21 cellular contexts compared by ENCODE assay signal in genomic region chr9:131936929-131937328, GRCh38.
DNase-seq lines count a peak whose midpoint lies in the region; ATAC-seq, FAIRE-seq and TF ChIP-seq lines count a peak whose summit lies in the region.
"Had no signal": no experiment of that assay in that cellular context is flagged by ENCODE, and none has a peak within 500 bp of the region (broad histone marks: within the 10 kb centered on the region; RNA-seq: fewer than 3 reads in every experiment).

No MANE protein-coding gene starts in this region.

- TF ChIP-seq CTCF in HepG2 (CRISPR knock-in tag; IDR thresholded peaks at IDR 0.05) (no peak), right lobe of liver (IDR thresholded peaks at IDR 0.05) (no peak), HCT116 (IDR thresholded peaks at IDR 0.05 in 2 of 3, conservative IDR thresholded peaks at IDR 0.05 in 1 of 3; ENCODE audit: borderline replicate concordance in 1 of 3, insufficient read depth in 1 of 3, low read depth in 2 of 3, low read length in 2 of 3) (peak in 2 of 3 experiments; percentile 14 to 19; a peak in 2 of 6 replicates), WTC11 (IDR thresholded peaks at IDR 0.05) (no peak), neural progenitor cell (IDR thresholded peaks at IDR 0.05) (peak; percentile 16)

- TF ChIP-seq EP300 in HepG2 (IDR thresholded peaks at IDR 0.05; ENCODE audit: low read depth in 2 of 2, low read length in 2 of 2) (no peak), HepG2 (CRISPR knock-in tag; IDR thresholded peaks at IDR 0.05; ENCODE audit: borderline replicate concordance) (no peak)

- no peak overlapping the region for H3K4me3 ChIP-seq in HepG2 (replicated peaks in 1 of 3; ENCODE audit: insufficient read depth in 1 of 3, low read depth in 2 of 3, low read length in 3 of 3)
- no peak overlapping the region for H3K4me3 ChIP-seq in right lobe of liver
- H3K4me3 ChIP-seq in HCT116 (replicated peaks in 1 of 2; ENCODE audit: low read depth in 1 of 2, low read length in 2 of 2), result no peak overlapping the region
- H3K4me3 ChIP-seq in neural progenitor cell, result no peak overlapping the region
- H3K4me3 ChIP-seq: GM12878, GM23248, HAP-1 had no signal

- H3K9me2 ChIP-seq in HCT116 (ENCODE audit: insufficient read depth), result no peaks in the 10 kb centered on the region

- H3K9me3 Mint-ChIP-seq in WTC11 (peaks cover 17% of the 10 kb centered on the region), neural progenitor cell (no peaks in the 10 kb centered on the region)
- H3K9me3 Mint-ChIP-seq: HFFc6 had no signal

- POLR2A ChIA-PET in HepG2 (lab: Yijun Ruan, JAX) (no interaction called here), HCT116 (lab: Charles Lee) (no interaction called here), WTC11 (lab: Charles Lee) (no interaction called here)

- no peaks in the 10 kb centered on the region for H3K27me3 ChIP-seq in HepG2 (ENCODE audit: control insufficient read depth in 1 of 2, insufficient read depth in 2 of 2, low read length in 2 of 2)
- H3K27me3 ChIP-seq in right lobe of liver, result no peaks in the 10 kb centered on the region
- H3K27me3 ChIP-seq in HCT116 (ENCODE audit: insufficient read depth, low read length), result no peaks in the 10 kb centered on the region
- no peaks in the 10 kb centered on the region for H3K27me3 ChIP-seq in neural progenitor cell

- H3K4me2 ChIP-seq in HepG2 (ENCODE audit: low read depth, low read length) (no peak overlapping the region), HCT116 (ENCODE audit: low read length) (no peak overlapping the region), neural progenitor cell (no peak overlapping the region)

- CTCF ChIA-PET in HepG2 (lab: Yijun Ruan, JAX; ENCODE audit: low intra/inter-chr PET ratio, low total read pairs) (no interaction called here), HCT116 (lab: Charles Lee) (no interaction called here), WTC11 (lab: Charles Lee) (interaction anchor here (1.2 kb wide), 1 partner anchor 17 kb away, joined by 4 read pairs; no protein-coding TSS in a partner anchor)

- H2AFZ ChIP-seq in HepG2 (ENCODE audit: low read length) (no peak overlapping the region), HCT116 (ENCODE audit: low read depth, low read length, poor library complexity, severe bottlenecking) (no peak overlapping the region), neural progenitor cell (replicated peaks) (no peak overlapping the region)
- H2AFZ ChIP-seq: GM23248 had no signal

- TF ChIP-seq POLR2A in HepG2 (IDR thresholded peaks at IDR 0.05; ENCODE audit: insufficient read depth in 1 of 2, low read depth in 2 of 2, low read length in 2 of 2) (no peak), right lobe of liver (IDR thresholded peaks at IDR 0.05) (no peak), HCT116 (IDR thresholded peaks at IDR 0.05; ENCODE audit: borderline replicate concordance, extremely low read depth, insufficient read depth, insufficient read length) (no peak)

- peaks cover 13% of the 10 kb centered on the region for H3K4me1 Mint-ChIP-seq in WTC11
- H3K4me1 Mint-ChIP-seq in neural progenitor cell, result peaks cover 13% of the 10 kb centered on the region

- no peak for FAIRE-seq in HepG2 (lab: Jason Lieb, UNC)
- FAIRE-seq: GM12878 had no signal

- no peaks in the 10 kb centered on the region for H3F3A ChIP-seq in neural progenitor cell (ENCODE audit: low read depth)

- in situ Hi-C loops in HepG2 (cut with HindIII; ENCODE audit: extremely low pct_ligation_motif_present, low pct_unique_long_range_greater_than_20kb), result no loop called here

- H3K27me3 Mint-ChIP-seq in WTC11 (ENCODE audit: low read depth) (no peaks in the 10 kb centered on the region), neural progenitor cell (ENCODE audit: insufficient read depth, low read depth) (no peaks in the 10 kb centered on the region)
- H3K27me3 Mint-ChIP-seq: CD4-positive, CD25-positive, alpha-beta regulatory T cell; CD8-positive, alpha-beta memory T cell had no signal

- no peak overlapping the region for H3K27ac Mint-ChIP-seq in WTC11
- no peak overlapping the region for H3K27ac Mint-ChIP-seq in neural progenitor cell
- H3K27ac Mint-ChIP-seq: CD4-positive, CD25-positive, alpha-beta regulatory T cell; CD8-positive, alpha-beta memory T cell; HFFc6 had no signal

- H3K4me3 Mint-ChIP-seq in WTC11 (no peak overlapping the region), neural progenitor cell (no peak overlapping the region)
- H3K4me3 Mint-ChIP-seq: CD4-positive, CD25-positive, alpha-beta regulatory T cell; CD8-positive, alpha-beta memory T cell; HFFc6 had no signal

- H3K79me2 ChIP-seq in HepG2 (ENCODE audit: insufficient read depth, low read length) (no peaks in the 10 kb centered on the region), HCT116 (ENCODE audit: insufficient read depth, low read length) (no peaks in the 10 kb centered on the region), neural progenitor cell (ENCODE audit: low read depth) (no peaks in the 10 kb centered on the region)

- DNase-seq in HepG2 (ENCODE audit: low spot score) (no peak), right lobe of liver (no peak), HCT116 (ENCODE audit: low read depth, low spot score) (no peak), WTC11 (ENCODE audit: low spot score) (no peak), neural progenitor cell (ENCODE audit: low spot score) (no peak), cortex of kidney (lab: John Stamatoyannopoulos, UW) (no peak), SIG-M5 treated with dmso at 0.1 percent for 504 hours (lab: John Stamatoyannopoulos, UW; ENCODE audit: unreplicated experiment) (no peak)
- DNase-seq: 8988T; C1 segment of cervical spinal cord; CD4-positive, CD25-positive, alpha-beta regulatory T cell; CD8-positive, alpha-beta memory T cell; COR-L47; DMS 273 treated with DMSO at 0.1 percent for 48 hours; DMS53; DND-41; EL; GM23248; HFFc6 had no signal

- H4K20me1 ChIP-seq in HepG2 (ENCODE audit: insufficient read depth, low read length), result no peaks in the 10 kb centered on the region
- H4K20me1 ChIP-seq in HCT116 (ENCODE audit: insufficient read depth), result no peaks in the 10 kb centered on the region
- no peaks in the 10 kb centered on the region for H4K20me1 ChIP-seq in neural progenitor cell (ENCODE audit: low read depth)

- H3K36me3 ChIP-seq in HepG2 (replicated peaks in 1 of 2; ENCODE audit: control insufficient read depth in 1 of 2, insufficient read depth in 2 of 2, low read length in 2 of 2) (peaks cover 0 to 3% of the 10 kb centered on the region in 2 experiments; a peak in 2 of 5 replicates), right lobe of liver (no peaks in the 10 kb centered on the region), HCT116 (ENCODE audit: control insufficient read depth in 1 of 2, insufficient read depth in 2 of 2, low read length in 2 of 2) (no peaks in the 10 kb centered on the region), neural progenitor cell (no peaks in the 10 kb centered on the region)
- H3K36me3 ChIP-seq: HAP-1 had no signal

- BruUV-seq in HepG2 (replicated peaks; lab: Mats Ljungman, UMichigan) (no TSS peak), HCT116 (replicated peaks; lab: Mats Ljungman, UMichigan) (no TSS peak)

- H3K27ac ChIP-seq in HepG2 (ENCODE audit: extremely low read length, insufficient read depth, low read length), result no peak overlapping the region
- no peak overlapping the region for H3K27ac ChIP-seq in right lobe of liver
- H3K27ac ChIP-seq in HCT116 (ENCODE audit: low read depth, low read length), result no peak overlapping the region
- no peak overlapping the region for H3K27ac ChIP-seq in neural progenitor cell
- H3K27ac ChIP-seq: GM23248 had no signal

- no peak for ATAC-seq in HepG2
- no peak for ATAC-seq in right lobe of liver
- ATAC-seq in HCT116, result no peak
- peak; percentile 55; the same call in 1 of the 2 replicates for ATAC-seq in WTC11
- no peak for ATAC-seq in GM19455 (IDR thresholded peaks at IDR 0.05; ENCODE audit: unreplicated experiment)
- ATAC-seq: GM12878 had no signal

- intact Hi-C loops in HepG2 (cut with micrococcal nuclease; ENCODE audit: unreplicated experiment), result no loop called here
- intact Hi-C loops in right lobe of liver (cut with DNase I), result no loop called here
- intact Hi-C loops in HCT116 (cut with micrococcal nuclease), result no loop called here

- RAD21 ChIA-PET in HCT116 (lab: Charles Lee; ENCODE audit: low non-redundant PET in 1 of 2, low total read pairs in 2 of 2, uncharacterized antibody in 2 of 2, unreplicated experiment in 2 of 2), result no interaction called here

- WGBS in HepG2 (ENCODE audit: low lambda C conversion rate), result 100% methylated on average over 3 of the region's 3 CpGs
- WGBS in right lobe of liver (ENCODE audit: insufficient coverage, low coverage, low lambda C conversion rate, missing lambda C conversion rate), result 90% methylated on average over 3 of the region's 3 CpGs

- H3K4me1 ChIP-seq in HepG2 (ENCODE audit: insufficient read depth, low read length), result no peaks in the 10 kb centered on the region
- H3K4me1 ChIP-seq in right lobe of liver, result no peaks in the 10 kb centered on the region
- H3K4me1 ChIP-seq in HCT116 (ENCODE audit: control insufficient read depth in 1 of 2, insufficient read depth in 2 of 2, low read length in 2 of 2), result no peaks in the 10 kb centered on the region
- no peaks in the 10 kb centered on the region for H3K4me1 ChIP-seq in neural progenitor cell
- H3K4me1 ChIP-seq: HAP-1 had no signal

- TF ChIP-seq RAD21 in HepG2 (CRISPR knock-in tag; IDR thresholded peaks at IDR 0.05) (no peak), HCT116 (IDR thresholded peaks at IDR 0.05; ENCODE audit: low read depth) (no peak)

- peaks cover 3% of the 10 kb centered on the region; the same call in 1 of the 2 replicates for H3K36me3 Mint-ChIP-seq in WTC11
- H3K36me3 Mint-ChIP-seq in neural progenitor cell, result peaks cover 5% of the 10 kb centered on the region

- H3K9ac ChIP-seq in HepG2 (ENCODE audit: insufficient read depth, low read depth, low read length), result no peak overlapping the region
- no peak overlapping the region for H3K9ac ChIP-seq in HCT116 (ENCODE audit: low read length)
- H3K9ac ChIP-seq in neural progenitor cell, result no peak overlapping the region
- H3K9ac ChIP-seq: GM23248 had no signal

- no peaks in the 10 kb centered on the region for H3K9me3 ChIP-seq in HepG2 (ENCODE audit: low read length)
- H3K9me3 ChIP-seq in right lobe of liver, result peaks cover 0 to 4% (median 0%) of the 10 kb centered on the region in 4 donors
- H3K9me3 ChIP-seq in HCT116 (ENCODE audit: control insufficient read depth in 1 of 2, insufficient read depth in 1 of 2, low read depth in 1 of 2, low read length in 2 of 2), result no peaks in the 10 kb centered on the region
- no peaks in the 10 kb centered on the region for H3K9me3 ChIP-seq in neural progenitor cell (ENCODE audit: low read depth)
- H3K9me3 ChIP-seq: HAP-1 had no signal

TF ChIP-seq in HCT116, 20 proteins besides CTCF, POLR2A, EP300 and RAD21 (continues in another document):
- TF ChIP-seq SP1 (IDR thresholded peaks at IDR 0.05; ENCODE audit: low read depth) (no peak), CBX3 (IDR thresholded peaks at IDR 0.05; ENCODE audit: low read depth) (no peak), ZFX (IDR thresholded peaks at IDR 0.05) (no peak), EGR1 (IDR thresholded peaks at IDR 0.05; ENCODE audit: low read depth) (no peak)

Comparison
In these comparisons a context has a peak if more than half of its experiments do, and no peak if none do; other contexts are left out.
1. CTCF ChIP-seq: peak in HCT116 (2 of 3) and neural progenitor cell (single experiment); none in HepG2 (single experiment), right lobe of liver (0 of 4) and WTC11 (single experiment).